8 cellular contexts compared by ENCODE assay signal in genomic region chr19:6393074-6393981, GRCh38. TPM values are rescaled to one million over a fixed set of nuclear protein-coding genes. Genes with fewer than 3 reads are reported as not detected.
DNase-seq lines count a peak whose midpoint lies in the region; ATAC-seq and TF ChIP-seq lines count a peak whose summit lies in the region.

A gene with protein sequence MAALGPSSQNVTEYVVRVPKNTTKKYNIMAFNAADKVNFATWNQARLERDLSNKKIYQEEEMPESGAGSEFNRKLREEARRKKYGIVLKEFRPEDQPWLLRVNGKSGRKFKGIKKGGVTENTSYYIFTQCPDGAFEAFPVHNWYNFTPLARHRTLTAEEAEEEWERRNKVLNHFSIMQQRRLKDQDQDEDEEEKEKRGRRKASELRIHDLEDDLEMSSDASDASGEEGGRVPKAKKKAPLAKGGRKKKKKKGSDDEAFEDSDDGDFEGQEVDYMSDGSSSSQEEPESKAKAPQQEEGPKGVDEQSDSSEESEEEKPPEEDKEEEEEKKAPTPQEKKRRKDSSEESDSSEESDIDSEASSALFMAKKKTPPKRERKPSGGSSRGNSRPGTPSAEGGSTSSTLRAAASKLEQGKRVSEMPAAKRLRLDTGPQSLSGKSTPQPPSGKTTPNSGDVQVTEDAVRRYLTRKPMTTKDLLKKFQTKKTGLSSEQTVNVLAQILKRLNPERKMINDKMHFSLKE (minus strand): TSS chr19:6393164. CDS start chr19:6392995, 169 bp downstream.

- peak within 1 kb of the TSS; percentile 88 for H3K4me3 ChIP-seq in kidney epithelial cell (ENCODE audit: low read depth, low read length)

- H3K27me3 ChIP-seq in kidney epithelial cell (ENCODE audit: control insufficient read depth, insufficient read depth, low read length) = no peaks in the 10 kb centered on the region

- DNase-seq in AG09319 (ENCODE audit: extremely low read depth, low read depth) (peak; percentile 92), NCI-H510A (lab: John Stamatoyannopoulos, UW) (peak; percentile 87), cerebellum (ENCODE audit: low spot score) (peak; percentile 99), kidney epithelial cell (ENCODE audit: low read depth) (peak; percentile 72)
- DNase-seq in activated CD4-positive, alpha-beta T cell treated with anti-CD3 and anti-CD28 coated beads for 1 hour = peak; percentile 89
- peak; percentile 91 for DNase-seq in stimulated activated CD4-positive, alpha-beta T cell treated with anti-CD3 and anti-CD28 coated beads, Interleukin-15, amount 100 ng/mL, for 48 hours (ENCODE audit: low read depth in 2 of 2)

- TF ChIP-seq CTCF in AG09319 (IDR thresholded peaks at IDR 0.05; ENCODE audit: low read depth, low read length) (peak; percentile 16), kidney epithelial cell (IDR thresholded peaks at IDR 0.05; ENCODE audit: insufficient read depth, low read length, poor library complexity, severe bottlenecking) (no peak)

- ATAC-seq in GM19025 (IDR thresholded peaks at IDR 0.05; ENCODE audit: low read depth, unreplicated experiment) = peak; percentile 79
- ATAC-seq in HG03354 (IDR thresholded peaks at IDR 0.05; ENCODE audit: poor library complexity, severe bottlenecking, unreplicated experiment) = peak; percentile 82

- H3K36me3 ChIP-seq in kidney epithelial cell (ENCODE audit: control insufficient read depth, insufficient read depth, low read length) = peaks cover 2% of the 10 kb centered on the region

RNA-seq across cellular contexts. Expression of the gene that starts here (rescaled TPM):
- total RNA-seq in cerebellum (25.3 TPM), kidney epithelial cell (48.7 and 51.3 TPM in 2 replicates)

Comparison
In these comparisons a context has a peak if more than half of its experiments do, and no peak if none do; other contexts are left out.
1. Peak in every context shown above with its lines: DNase-seq, ATAC-seq and H3K4me3 ChIP-seq.